10 cellular contexts compared by ENCODE assay signal in genomic region chr2:231190531-231191197, GRCh38. TPM values are rescaled to one million over a fixed set of nuclear protein-coding genes. Genes with fewer than 3 reads are reported as not detected.
A peak's percentile ranks its signal among the peaks of the same experiment; 100 is the strongest.
DNase-seq lines count a peak whose midpoint lies in the region; ATAC-seq lines count a peak whose summit lies in the region.
"Had no signal": no experiment of that assay in that cellular context is flagged by ENCODE, and none has a peak within 500 bp of the region (broad histone marks: within the 10 kb centered on the region; RNA-seq: fewer than 3 reads in every experiment).

No MANE protein-coding gene starts in this region.

- no peaks in the 10 kb centered on the region for H3K9me3 ChIP-seq in mucosa of stomach (ENCODE audit: control insufficient read depth, low read length)

- H3K4me3 ChIP-seq in mucosa of stomach (ENCODE audit: low read length) = peak overlapping the region; percentile 41

- H3K27me3 ChIP-seq in mucosa of stomach (ENCODE audit: control insufficient read depth, insufficient read depth, low read length) = peaks cover 8% of the 10 kb centered on the region

- peak; percentile 15 for DNase-seq in NCI-H146 (lab: John Stamatoyannopoulos, UW)
- no peak for DNase-seq in NCI-H146 treated with DMSO at 0.1 percent for 48 hours (lab: John Stamatoyannopoulos, UW; ENCODE audit: unreplicated experiment)
- peak; percentile 23 for DNase-seq in globus pallidus (ENCODE audit: low spot score)
- peak; percentile 58 for DNase-seq in ureter (ENCODE audit: low spot score)
- no peak for DNase-seq in DMS79 treated with DMSO at 0.1 percent for 48 hours (lab: John Stamatoyannopoulos, UW)
- no peak for DNase-seq in stimulated activated naive CD8-positive, alpha-beta T cell treated with anti-CD3 and anti-CD28 coated beads, Interleukin-15, Interleukin-2, amounts not matched to agents 100 U/mL and 50 U/mL, for 24 hours
- DNase-seq: activated T-cell treated with anti-CD3 and anti-CD28 coated beads, Interleukin-2, amount 50 U/mL, for 4 hours; stimulated activated naive B cell treated with anti-CD40 and anti-IgM and Interleukin-4, amounts not matched to agents 10 μg/mL and 1 μg/mL and 100 μg/mL, for 72 hours had no signal

- peak overlapping the region; percentile 72 for H3K9ac ChIP-seq in mucosa of stomach (ENCODE audit: low read length)

- H3K4me1 ChIP-seq in mucosa of stomach (ENCODE audit: control insufficient read depth, insufficient read depth, low read length) = peaks cover 12% of the 10 kb centered on the region

- no peaks in the 10 kb centered on the region for H3K36me3 ChIP-seq in mucosa of stomach (ENCODE audit: control insufficient read depth, insufficient read depth, low read length)

- ATAC-seq in stimulated activated naive CD8-positive, alpha-beta T cell treated with anti-CD3 and anti-CD28 coated beads, Interleukin-15, Interleukin-2, amounts not matched to agents 100 U/mL and 50 U/mL, for 24 hours = no peak
- no peak for ATAC-seq in HG03565 (IDR thresholded peaks at IDR 0.05; ENCODE audit: unreplicated experiment)

RNA-seq across cellular contexts. Expression of gene ARMC9, which starts 7.8 kb away (rescaled TPM):
- total RNA-seq in ureter = 16.0 TPM

Comparison
In these comparisons a context has a peak if more than half of its experiments do, and no peak if none do; other contexts are left out.
1. DNase-seq: peak in NCI-H146 (single experiment), globus pallidus (single experiment) and ureter (single experiment); none in NCI-H146 treated with DMSO at 0.1 percent for 48 hours (single experiment), DMS79 treated with DMSO at 0.1 percent for 48 hours (single experiment) and stimulated activated naive CD8-positive, alpha-beta T cell treated with anti-CD3 and anti-CD28 coated beads, Interleukin-15, Interleukin-2, amounts not matched to agents 100 U/mL and 50 U/mL, for 24 hours (single experiment).